16 cellular contexts compared by ENCODE assay signal in genomic region chr1:41539999-41540398, GRCh38. TPM values are rescaled to one million over a fixed set of nuclear protein-coding genes. Genes with fewer than 3 reads are reported as not detected.
"Had no signal": no experiment of that assay in that cellular context is flagged by ENCODE, and none has a peak within 500 bp of the region (broad histone marks: within the 10 kb centered on the region; RNA-seq: fewer than 3 reads in every experiment).

No MANE protein-coding gene starts in this region.

- FAIRE-seq: frontal cortex had no signal

- H3K9me3 Mint-ChIP-seq: stimulated activated naive CD8-positive, alpha-beta T cell treated with anti-CD3 and anti-CD28 coated beads, Interleukin-15, amount 100 ng/mL, for 72 hours had no signal

- ATAC-seq: activated CD8-positive, alpha-beta memory T cell treated with anti-CD3 and anti-CD28 coated beads, Interleukin-2, amount 10 ng/mL, durations not matched to agents 7 days and 5 days; heart right ventricle; left ventricle myocardium superior; stimulated activated naive CD8-positive, alpha-beta T cell treated with anti-CD3 and anti-CD28 coated beads, Interleukin-15, amount 100 ng/mL, for 72 hours had no signal

- H3K27ac ChIP-seq: coronary artery, heart right ventricle had no signal

- H3K27me3 Mint-ChIP-seq: activated CD8-positive, alpha-beta memory T cell treated with anti-CD3 and anti-CD28 coated beads, Interleukin-2, amount 10 ng/mL, durations not matched to agents 7 days and 5 days; stimulated activated naive CD8-positive, alpha-beta T cell treated with anti-CD3 and anti-CD28 coated beads, Interleukin-15, amount 100 ng/mL, for 72 hours had no signal

- DNase-seq: activated CD4-positive, alpha-beta T cell treated with anti-CD3 and anti-CD28 coated beads for 1 hour; activated CD4-positive, alpha-beta T cell treated with anti-CD3 and anti-CD28 coated beads, Interleukin-2, amount 50 U/mL, for 48 hours; activated CD8-positive, alpha-beta memory T cell treated with anti-CD3 and anti-CD28 coated beads, Interleukin-2, amount 10 ng/mL, durations not matched to agents 7 days and 5 days; caudate nucleus; effector CD8-positive, alpha-beta T cell; heart right ventricle; left ventricle myocardium superior; mesenchymal stem cell; nephron progenitor cell; stimulated activated CD4-positive, alpha-beta T cell treated with anti-CD3 and anti-CD28 coated beads, Interleukin-2, amount 100 ng/mL, for 48 hours; stimulated activated naive CD8-positive, alpha-beta T cell treated with anti-CD3 and anti-CD28 coated beads, Interleukin-15, amount 100 ng/mL, for 72 hours had no signal

- H3K4me3 Mint-ChIP-seq: activated CD8-positive, alpha-beta memory T cell treated with anti-CD3 and anti-CD28 coated beads, Interleukin-2, amount 10 ng/mL, durations not matched to agents 7 days and 5 days; nephron progenitor cell; stimulated activated naive CD8-positive, alpha-beta T cell treated with anti-CD3 and anti-CD28 coated beads, Interleukin-15, amount 100 ng/mL, for 72 hours had no signal

- H3K27ac Mint-ChIP-seq: activated CD8-positive, alpha-beta memory T cell treated with anti-CD3 and anti-CD28 coated beads, Interleukin-2, amount 10 ng/mL, durations not matched to agents 7 days and 5 days; nephron progenitor cell had no signal

- H3K4me3 ChIP-seq: coronary artery, heart right ventricle had no signal

- H3K36me3 Mint-ChIP-seq: activated CD8-positive, alpha-beta memory T cell treated with anti-CD3 and anti-CD28 coated beads, Interleukin-2, amount 10 ng/mL, durations not matched to agents 7 days and 5 days had no signal

- H3K27me3 ChIP-seq: heart right ventricle had no signal

- H3K4me1 Mint-ChIP-seq: stimulated activated naive CD8-positive, alpha-beta T cell treated with anti-CD3 and anti-CD28 coated beads, Interleukin-15, amount 100 ng/mL, for 72 hours had no signal

RNA-seq across cellular contexts. Expression of gene EDN2, which starts 55.5 kb away (rescaled TPM):
- total RNA-seq: activated CD8-positive, alpha-beta memory T cell treated with anti-CD3 and anti-CD28 coated beads, Interleukin-2, amount 10 ng/mL, durations not matched to agents 7 days and 5 days; frontal cortex; osteoblast; pulmonary artery endothelial cell; T-helper 2 cell treated with Interferon-gamma antibody and Interleukin-4, amounts not matched to agents 100 ng/mL and 5 ng/mL, for 36 hours had no signal
